In genomic region chr19:6577410-6578125, GRCh38 we compare ENCODE assay signal across 8 cellular contexts. TPM values are rescaled to one million over a fixed set of nuclear protein-coding genes. Genes with fewer than 3 reads are reported as not detected.
DNase-seq lines count a peak whose midpoint lies in the region; ATAC-seq and TF ChIP-seq lines count a peak whose summit lies in the region.

No MANE protein-coding gene starts in this region.

- no TSS peak for BruUV-seq in OCI-LY7 (replicated peaks; lab: Mats Ljungman, UMichigan)

- peak overlapping the region; percentile 72; the same call in 1 of the 2 replicates for H2AFZ ChIP-seq in OCI-LY7 (ENCODE audit: low read length)

- no peaks in the 10 kb centered on the region for H3K4me1 Mint-ChIP-seq in nephron progenitor cell

- H3K4me1 ChIP-seq in BLaER1 treated with 17β-estradiol and CSF1 and Interleukin-3, amounts not matched to agents 10 nM and 100 nM, result peaks cover 53 to 88% (median 69%) of the 10 kb centered on the region in 10 experiments
- H3K4me1 ChIP-seq in OCI-LY7 (ENCODE audit: insufficient read depth, low read length, poor library complexity, severe bottlenecking) (peaks cover 85% of the 10 kb centered on the region), lung (ENCODE audit: control insufficient read depth in 2 of 2, insufficient read depth in 2 of 2, low read length in 2 of 2) (peaks cover 0 to 2% of the 10 kb centered on the region in 2 donors)

- peak overlapping the region; percentile 74 to 93 (median 87) for H3K27ac ChIP-seq in BLaER1 treated with 17β-estradiol and CSF1 and Interleukin-3, amounts not matched to agents 10 nM and 100 nM
- H3K27ac ChIP-seq in OCI-LY7 (ENCODE audit: low read depth, low read length, poor library complexity, severe bottlenecking), result peak overlapping the region; percentile 92
- H3K27ac ChIP-seq in lung (ENCODE audit: low read depth in 1 of 2, low read length in 1 of 2), result peak overlapping the region in 1 of 2 donors; percentile 31

- ATAC-seq in GM19025 (IDR thresholded peaks at IDR 0.05; ENCODE audit: low read depth, unreplicated experiment) (peak; percentile 64), HG03039 (IDR thresholded peaks at IDR 0.05; ENCODE audit: unreplicated experiment) (peak; percentile 64), lung (ENCODE audit: insufficient read depth, low FRiP score) (peak; percentile 27)

- no peak for TF ChIP-seq CTCF in OCI-LY7 (conservative IDR thresholded peaks at IDR 0.05; ENCODE audit: low read length)
- TF ChIP-seq CTCF in lung (IDR thresholded peaks at IDR 0.05; ENCODE audit: control extremely low read depth, extremely low read depth), result no peak
- TF ChIP-seq CTCF in nephron progenitor cell (IDR thresholded peaks at IDR 0.05), result no peak

- H3K9me3 Mint-ChIP-seq in nephron progenitor cell, result peaks cover 21% of the 10 kb centered on the region

- H3K4me2 ChIP-seq in BLaER1 treated with 17β-estradiol and CSF1 and Interleukin-3, amounts not matched to agents 10 nM and 100 nM, result peak overlapping the region; percentile 64 to 93 (median 76)
- H3K4me2 ChIP-seq in OCI-LY7 (ENCODE audit: low read length), result peak overlapping the region; percentile 69

- H4K20me1 ChIP-seq in BLaER1 treated with 17β-estradiol and CSF1 and Interleukin-3, amounts not matched to agents 10 nM and 100 nM, result no peaks in the 10 kb centered on the region
- no peaks in the 10 kb centered on the region for H4K20me1 ChIP-seq in OCI-LY7 (ENCODE audit: insufficient read depth, low read length)

- H3K27ac Mint-ChIP-seq in nephron progenitor cell, result no peak overlapping the region

- no peaks in the 10 kb centered on the region for H3K27me3 ChIP-seq in BLaER1 treated with 17β-estradiol and CSF1 and Interleukin-3, amounts not matched to agents 10 nM and 100 nM
- no peaks in the 10 kb centered on the region for H3K27me3 ChIP-seq in lung (ENCODE audit: control insufficient read depth, insufficient read depth)

- no peaks in the 10 kb centered on the region; a peak in 2 of 22 replicates for H3K9me3 ChIP-seq in BLaER1 treated with 17β-estradiol and CSF1 and Interleukin-3, amounts not matched to agents 10 nM and 100 nM (replicated peaks in 1 of 11)
- H3K9me3 ChIP-seq in OCI-LY7 (ENCODE audit: low read length) (peaks cover 9% of the 10 kb centered on the region; the same call in 1 of the 2 replicates), lung (ENCODE audit: control insufficient read depth in 2 of 2, insufficient read depth in 1 of 2, low read length in 1 of 2) (no peaks in the 10 kb centered on the region)

- peaks cover 0 to under 1% (median 0%) of the 10 kb centered on the region in 11 experiments; a peak in 3 of 22 replicates for H3K36me3 ChIP-seq in BLaER1 treated with 17β-estradiol and CSF1 and Interleukin-3, amounts not matched to agents 10 nM and 100 nM
- H3K36me3 ChIP-seq in OCI-LY7 (ENCODE audit: insufficient read depth, low read length) (peaks cover 2% of the 10 kb centered on the region), lung (ENCODE audit: control insufficient read depth in 2 of 2, insufficient read depth in 2 of 2, low read length in 2 of 2) (no peaks in the 10 kb centered on the region)

- 49 to 65% methylated on average over 5 of the region's 5 CpGs for WGBS in lung, 2 donors

- no peaks in the 10 kb centered on the region for H3K9me2 ChIP-seq in OCI-LY7 (ENCODE audit: insufficient read depth, low read length)

- intact Hi-C loops in OCI-LY7 (cut with micrococcal nuclease; ENCODE audit: unreplicated experiment), result loop anchor here (2.0 kb wide), 2 partner anchors 41 to 49 kb away; no protein-coding TSS in a partner anchor

- no peaks in the 10 kb centered on the region for H3K36me3 Mint-ChIP-seq in nephron progenitor cell (ENCODE audit: low read depth)

- H3K27me3 Mint-ChIP-seq in nephron progenitor cell (ENCODE audit: low read depth, poor library complexity), result peaks cover 23% of the 10 kb centered on the region

- H3K79me2 ChIP-seq in OCI-LY7 (ENCODE audit: insufficient read depth, low read depth, low read length), result no peaks in the 10 kb centered on the region

- POLR2A ChIA-PET in OCI-LY7 (lab: Charles Lee), result interaction anchor here (0.6 to 1.9 kb wide), 9 partner anchors 23 to 61 kb away, joined by 3 to 8 read pairs (median 3); partner anchors contain the start of gene TNFSF9

- DNase-seq in OCI-LY7 (ENCODE audit: low spot score), result peak; percentile 96
- DNase-seq in lung (ENCODE audit: low spot score), result no peak
- DNase-seq in nephron progenitor cell, result no peak
- DNase-seq in NCI-H2196 (lab: John Stamatoyannopoulos, UW; ENCODE audit: unreplicated experiment), result no peak
- DNase-seq in NCI-H510A (lab: John Stamatoyannopoulos, UW), result no peak

- peak overlapping the region in 7 of 10 experiments; percentile 2 to 46 (median 26); a peak in 9 of 20 replicates for H3K4me3 ChIP-seq in BLaER1 treated with 17β-estradiol and CSF1 and Interleukin-3, amounts not matched to agents 10 nM and 100 nM
- H3K4me3 ChIP-seq in OCI-LY7 (ENCODE audit: low read depth, low read length, poor library complexity, severe bottlenecking) (peak overlapping the region; percentile 56), lung (no peak overlapping the region)

- H3K9ac ChIP-seq in BLaER1 treated with 17β-estradiol and CSF1 and Interleukin-3, amounts not matched to agents 10 nM and 100 nM, result peak overlapping the region; percentile 62 to 78 (median 73)

- H3K4me3 Mint-ChIP-seq in nephron progenitor cell, result no peak overlapping the region

- CTCF ChIA-PET in OCI-LY7 (lab: Charles Lee; ENCODE audit: unreplicated experiment), result interaction anchor here (0.6 to 2.0 kb wide), 2 partner anchors 9 to 23 kb away, joined by 3 to 4 read pairs; no protein-coding TSS in a partner anchor

RNA-seq across cellular contexts. Expression of gene CD70, which starts 13.4 kb away (rescaled TPM):
- total RNA-seq in OCI-LY7 (2014; rRNA removed; shearing (Covaris generic)), result 111 and 165 TPM in 2 replicates
- total RNA-seq in OCI-LY7 (2022), result 80.5 and 88.2 TPM in 2 replicates
- total RNA-seq in lung, result under 1 TPM; 0.28 to 0.40 TPM
- under 1 TPM; 0.22 to 0.57 TPM for polyA plus RNA-seq in lung

RNA-seq across cellular contexts. Expression of gene TNFSF9, which starts 46.7 kb away (rescaled TPM):
- total RNA-seq in OCI-LY7 (2014; rRNA removed; shearing (Covaris generic)), result 18.1 and 22.3 TPM in 2 replicates
- total RNA-seq in OCI-LY7 (2022) (16.1 and 20.9 TPM in 2 replicates), lung (10 to 100 TPM in 1 of 2 donors, under 1 TPM in 1; 1.00 to 10.1 TPM)
- 1 to 10 TPM; 3.2 to 8.6 TPM for polyA plus RNA-seq in lung

Comparison
In these comparisons a context has a peak if more than half of its experiments do, and no peak if none do; other contexts are left out.
1. RNA of gene CD70, which starts 13.4 kb away (total RNA-seq): 80.5 to 165 TPM in OCI-LY7; 0.28 to 0.40 TPM in lung; every median in the first group is over 10 times any median in the second.
2. Peak in every context shown above with its lines, with median percentiles within 50 percentile points of each other: ATAC-seq.